Comparison of ENCODE assay signal across 8 cellular contexts in genomic region chr9:128657344-128657704, GRCh38. TPM values are rescaled to one million over a fixed set of nuclear protein-coding genes. Genes with fewer than 3 reads are reported as not detected.
DNase-seq lines count a peak whose midpoint lies in the region; ATAC-seq and TF ChIP-seq lines count a peak whose summit lies in the region.

No MANE protein-coding gene starts in this region.

- TF ChIP-seq CTCF in OCI-LY3 (IDR thresholded peaks at IDR 0.05; ENCODE audit: low read depth, low read length), result no peak
- no peak for TF ChIP-seq CTCF in osteoblast (IDR thresholded peaks at IDR 0.05; ENCODE audit: extremely low read depth, low read depth, low read length)

- no peaks in the 10 kb centered on the region for H3K27me3 Mint-ChIP-seq in CD4-positive, CD25-positive, alpha-beta regulatory T cell

- DNase-seq in CD4-positive, CD25-positive, alpha-beta regulatory T cell, result no peak
- no peak for DNase-seq in osteoblast (ENCODE audit: insufficient read length, low spot score, missing footprints)
- DNase-seq in NCI-H1694 treated with DMSO at 0.1 percent for 48 hours (lab: John Stamatoyannopoulos, UW), result no peak

- H3K4me1 Mint-ChIP-seq in CD4-positive, CD25-positive, alpha-beta regulatory T cell, result peaks cover 3 to 9% (median 7%) of the 10 kb centered on the region in 4 donors

- H3K27ac ChIP-seq in CD4-positive, CD25-positive, alpha-beta regulatory T cell (ENCODE audit: insufficient read depth, low read length, poor library complexity, severe bottlenecking), result peak overlapping the region; percentile 93
- H3K27ac ChIP-seq in OCI-LY3 (ENCODE audit: low read length) (peak overlapping the region; percentile 95), ectodermal cell (ENCODE audit: insufficient read depth, low read depth, low read length, poor library complexity, severe bottlenecking) (peak overlapping the region; percentile 100), osteoblast (ENCODE audit: low read depth, low read length) (peak overlapping the region; percentile 99)

- H3K4me1 ChIP-seq in CD4-positive, CD25-positive, alpha-beta regulatory T cell (ENCODE audit: control insufficient read depth, insufficient read depth, low read length, poor library complexity, severe bottlenecking), result peaks cover 5% of the 10 kb centered on the region
- H3K4me1 ChIP-seq in OCI-LY3 (ENCODE audit: low read length), result peaks cover 4% of the 10 kb centered on the region; the same call in 1 of the 2 replicates
- peaks cover 4% of the 10 kb centered on the region for H3K4me1 ChIP-seq in ectodermal cell (ENCODE audit: control insufficient read depth, insufficient read depth, low read length)
- peaks cover 2% of the 10 kb centered on the region for H3K4me1 ChIP-seq in osteoblast (ENCODE audit: insufficient read depth, low read length)

- no peaks in the 10 kb centered on the region for H3K36me3 ChIP-seq in CD4-positive, CD25-positive, alpha-beta regulatory T cell (ENCODE audit: control insufficient read depth, insufficient read depth, low read length)
- no peaks in the 10 kb centered on the region for H3K36me3 ChIP-seq in OCI-LY3 (replicated peaks; ENCODE audit: low read depth, low read length)
- no peaks in the 10 kb centered on the region for H3K36me3 ChIP-seq in ectodermal cell (ENCODE audit: control insufficient read depth, insufficient read depth, low read length)
- H3K36me3 ChIP-seq in osteoblast (ENCODE audit: insufficient read depth, low read length), result no peaks in the 10 kb centered on the region

- 95% methylated on average over 13 of the region's 13 CpGs for WGBS in ectodermal cell, 2 experiments

- H3K36me3 Mint-ChIP-seq in CD4-positive, CD25-positive, alpha-beta regulatory T cell, result no peaks in the 10 kb centered on the region

- H4K20me1 ChIP-seq in OCI-LY3 (ENCODE audit: insufficient read depth, low read length), result no peaks in the 10 kb centered on the region
- no peaks in the 10 kb centered on the region for H4K20me1 ChIP-seq in osteoblast (ENCODE audit: insufficient read depth, low read length)

- peaks cover 7% of the 10 kb centered on the region; the same call in 1 of the 2 replicates for H3K79me2 ChIP-seq in OCI-LY3 (ENCODE audit: low read length)
- no peaks in the 10 kb centered on the region for H3K79me2 ChIP-seq in osteoblast (ENCODE audit: insufficient read depth, low read length)

- H3K9ac ChIP-seq in OCI-LY3 (ENCODE audit: low read length), result peak overlapping the region; percentile 97

- H3K9me3 Mint-ChIP-seq in CD4-positive, CD25-positive, alpha-beta regulatory T cell, result no peaks in the 10 kb centered on the region

- no peaks in the 10 kb centered on the region for H3K27me3 ChIP-seq in CD4-positive, CD25-positive, alpha-beta regulatory T cell (ENCODE audit: control insufficient read depth, insufficient read depth, low read length)
- H3K27me3 ChIP-seq in OCI-LY3 (ENCODE audit: low read depth, low read length) (no peaks in the 10 kb centered on the region), ectodermal cell (ENCODE audit: control insufficient read depth, insufficient read depth, low read length, poor library complexity, severe bottlenecking) (no peaks in the 10 kb centered on the region), osteoblast (ENCODE audit: insufficient read depth, low read length) (no peaks in the 10 kb centered on the region)

- H3K27ac Mint-ChIP-seq in CD4-positive, CD25-positive, alpha-beta regulatory T cell, result peak overlapping the region; percentile 98 to 100 (median 99)

- ATAC-seq in CD4-positive, CD25-positive, alpha-beta regulatory T cell (ENCODE audit: low read depth in 2 of 2), result no peak
- ATAC-seq in HG02938 (IDR thresholded peaks at IDR 0.05; ENCODE audit: unreplicated experiment) (no peak), GM19452 (IDR thresholded peaks at IDR 0.05; ENCODE audit: unreplicated experiment) (no peak), GM21390 (IDR thresholded peaks at IDR 0.05; ENCODE audit: unreplicated experiment) (no peak)

- H3K4me3 Mint-ChIP-seq in CD4-positive, CD25-positive, alpha-beta regulatory T cell, result peak overlapping the region; percentile 85 to 94 (median 93)

- no peaks in the 10 kb centered on the region for H3K9me3 ChIP-seq in CD4-positive, CD25-positive, alpha-beta regulatory T cell (ENCODE audit: control insufficient read depth in 2 of 2, low read length in 2 of 2)
- H3K9me3 ChIP-seq in OCI-LY3 (ENCODE audit: insufficient read depth, low read length) (no peaks in the 10 kb centered on the region), ectodermal cell (ENCODE audit: control insufficient read depth, low read length) (no peaks in the 10 kb centered on the region), osteoblast (ENCODE audit: low read depth, low read length) (no peaks in the 10 kb centered on the region)

- H3K4me2 ChIP-seq in OCI-LY3 (ENCODE audit: low read length) (peak overlapping the region; percentile 95), osteoblast (ENCODE audit: insufficient read depth, low read length) (peak overlapping the region; percentile 97)

- H2AFZ ChIP-seq in OCI-LY3 (ENCODE audit: low read depth, low read length) (peak overlapping the region; percentile 100), osteoblast (ENCODE audit: low read length) (peak overlapping the region; percentile 97)

- H3K4me3 ChIP-seq in CD4-positive, CD25-positive, alpha-beta regulatory T cell (ENCODE audit: low read depth, low read length), result peak overlapping the region; percentile 92
- peak overlapping the region; percentile 95 for H3K4me3 ChIP-seq in OCI-LY3 (ENCODE audit: low read length)
- no peak overlapping the region for H3K4me3 ChIP-seq in ectodermal cell (ENCODE audit: insufficient read depth, low read depth, low read length)
- H3K4me3 ChIP-seq in osteoblast (ENCODE audit: insufficient read depth, low read length), result peak overlapping the region; percentile 93

RNA-seq across cellular contexts. Expression of gene DYNC2I2, which starts 0.7 kb away (rescaled TPM):
- total RNA-seq in CD4-positive, CD25-positive, alpha-beta regulatory T cell, result 3.6 TPM
- 10 to 100 TPM in 1 of 4 donors, 1 to 10 TPM in 3; 2.3 to 10.2 (median 5.1) TPM for polyA plus RNA-seq in CD4-positive, CD25-positive, alpha-beta regulatory T cell
- 96.4 TPM for polyA plus RNA-seq in ectodermal cell (2013, experiment 1 of 4)
- polyA plus RNA-seq in ectodermal cell (2013, experiment 2 of 4), result 86.5 TPM
- 81.8 TPM for polyA plus RNA-seq in ectodermal cell (2013, experiment 3 of 4)
- 81.1 TPM for polyA plus RNA-seq in ectodermal cell (2013, experiment 4 of 4)
- 51.3 and 52.1 TPM in 2 replicates for total RNA-seq in osteoblast

RNA-seq across cellular contexts. Expression of gene SET, which starts 31.7 kb away (rescaled TPM):
- total RNA-seq in CD4-positive, CD25-positive, alpha-beta regulatory T cell, result 226 TPM
- polyA plus RNA-seq in CD4-positive, CD25-positive, alpha-beta regulatory T cell, result 100 to 1,000 TPM; 123 to 200 (median 154) TPM
- polyA plus RNA-seq in ectodermal cell (2013, experiment 1 of 4), result 1,043 TPM
- 1,040 TPM for polyA plus RNA-seq in ectodermal cell (2013, experiment 2 of 4)
- 878 TPM for polyA plus RNA-seq in ectodermal cell (2013, experiment 3 of 4)
- 915 TPM for polyA plus RNA-seq in ectodermal cell (2013, experiment 4 of 4)
- total RNA-seq in osteoblast, result 365 and 397 TPM in 2 replicates

RNA-seq across cellular contexts. Expression of gene PKN3, which starts 45.0 kb away (rescaled TPM):
- total RNA-seq in CD4-positive, CD25-positive, alpha-beta regulatory T cell, result 2.6 TPM
- polyA plus RNA-seq in CD4-positive, CD25-positive, alpha-beta regulatory T cell, result under 1 TPM in 3 of 4 donors, not detected in 1; 0.69 to 0.96 (median 0.70) TPM
- polyA plus RNA-seq in ectodermal cell (2013, experiment 1 of 4), result 16.8 TPM
- polyA plus RNA-seq in ectodermal cell (2013, experiment 2 of 4), result 13.9 TPM
- 13.9 TPM for polyA plus RNA-seq in ectodermal cell (2013, experiment 3 of 4)
- polyA plus RNA-seq in ectodermal cell (2013, experiment 4 of 4), result 13.0 TPM
- 3.5 and 4.3 TPM in 2 replicates for total RNA-seq in osteoblast

Comparison
In these comparisons a context has a peak if more than half of its experiments do, and no peak if none do; other contexts are left out.
1. RNA of gene DYNC2I2, which starts 0.7 kb away (total RNA-seq): 51.3 to 52.1 TPM in osteoblast; 3.6 TPM in CD4-positive, CD25-positive, alpha-beta regulatory T cell (single experiment); every median in the first group is over 10 times any median in the second.
2. Peak in every context shown above with its lines, with median percentiles within 50 percentile points of each other: H3K27ac ChIP-seq.